12 cellular contexts compared by ENCODE assay signal in genomic region chr3:150497956-150498355, GRCh38. TPM values are rescaled to one million over a fixed set of nuclear protein-coding genes. Genes with fewer than 3 reads are reported as not detected.
DNase-seq lines count a peak whose midpoint lies in the region; ATAC-seq, FAIRE-seq and TF ChIP-seq lines count a peak whose summit lies in the region.
"Had no signal": no experiment of that assay in that cellular context is flagged by ENCODE, and none has a peak within 500 bp of the region (broad histone marks: within the 10 kb centered on the region; RNA-seq: fewer than 3 reads in every experiment).

No MANE protein-coding gene starts in this region.

- no peak for FAIRE-seq in urothelium cell line (lab: Jason Lieb, UNC)

- no peaks in the 10 kb centered on the region for H3K36me3 ChIP-seq in SJSA1

- intact Hi-C loops in left ventricle myocardium superior (cut with micrococcal nuclease), result loop anchor here (5.0 to 10.0 kb wide), 2 partner anchors 211 to 263 kb away; no protein-coding TSS in a partner anchor

- ATAC-seq in left ventricle myocardium superior, result no peak

- H3K4me1 ChIP-seq in SJSA1 (replicated peaks), result peaks cover 14% of the 10 kb centered on the region

- no peak for TF ChIP-seq CTCF in epithelial cell of esophagus (IDR thresholded peaks at IDR 0.05; ENCODE audit: insufficient read depth, low read depth, low read length, missing control alignments)

- no peaks in the 10 kb centered on the region for H3K27me3 ChIP-seq in SJSA1 (replicated peaks)

- peak overlapping the region; percentile 56 for H3K27ac ChIP-seq in SJSA1
- H3K27ac ChIP-seq: 22Rv1 had no signal

- DNase-seq in DMS53 (lab: John Stamatoyannopoulos, UW) (peak; percentile 9), DMS53 treated with DMSO at 0.1 percent for 48 hours (lab: John Stamatoyannopoulos, UW; ENCODE audit: unreplicated experiment) (no peak), SJSA1 (ENCODE audit: low read depth in 1 of 2, low spot score in 2 of 2) (peak; percentile 48 to 52), epithelial cell of esophagus (ENCODE audit: low read depth) (peak; percentile 63), urothelium cell line (ENCODE audit: low spot score) (peak; percentile 18), NCI-H2227 (lab: John Stamatoyannopoulos, UW; ENCODE audit: unreplicated experiment) (no peak), NAMALWA (ENCODE audit: low spot score) (no peak), left ventricle myocardium superior (no peak)
- DNase-seq: NCI-H1436 treated with DMSO at 0.1 percent for 48 hours, NCI-H82, substantia nigra had no signal

- H3K4me3 ChIP-seq in SJSA1 (no peak overlapping the region), epithelial cell of esophagus (ENCODE audit: low read length) (no peak overlapping the region)

- H3K9me3 ChIP-seq in SJSA1 (replicated peaks), result 0 out of 2 replicates have a peak, but pooled peaks cover 4% of the 10 kb centered on the region

RNA-seq across cellular contexts. Expression of gene SERP1, which starts 48.3 kb away (rescaled TPM):
- total RNA-seq in SJSA1 (2014; rRNA removed; shearing (Covaris generic)), result 93.9 and 225 TPM in 2 replicates
- 23.0 TPM for total RNA-seq in left ventricle myocardium superior

RNA-seq across cellular contexts. Expression of gene EIF2A, which starts 48.6 kb away (rescaled TPM):
- 76.2 and 95.2 TPM in 2 replicates for total RNA-seq in SJSA1 (2014; rRNA removed; shearing (Covaris generic))
- 80.2 TPM for total RNA-seq in left ventricle myocardium superior

Comparison
In these comparisons a context has a peak if more than half of its experiments do, and no peak if none do; other contexts are left out.
1. DNase-seq: peak in DMS53 (single experiment), SJSA1 (2 of 2), epithelial cell of esophagus (single experiment) and urothelium cell line (single experiment); none in DMS53 treated with DMSO at 0.1 percent for 48 hours (single experiment), NCI-H2227 (single experiment), NAMALWA (single experiment) and left ventricle myocardium superior (single experiment).